In genomic region chr19:40798223-40798996, GRCh38 we compare ENCODE assay signal across 8 cellular contexts. TPM values are rescaled to one million over a fixed set of nuclear protein-coding genes. Genes with fewer than 3 reads are reported as not detected.
DNase-seq lines count a peak whose midpoint lies in the region; ATAC-seq, FAIRE-seq and TF ChIP-seq lines count a peak whose summit lies in the region.

No MANE protein-coding gene starts in this region.

- H3K4me3 ChIP-seq in H1 (ENCODE audit: extremely low read depth in 1 of 4, insufficient read depth in 2 of 4, low read depth in 3 of 4, low read length in 4 of 4) (peak overlapping the region; percentile 52 to 70 (median 64)), mesenchymal stem cell (ENCODE audit: insufficient read depth in 1 of 2, low read depth in 1 of 2, low read length in 2 of 2) (peak overlapping the region; percentile 28 to 82)

- H4K8ac ChIP-seq in H1 (ENCODE audit: extremely low read depth, insufficient read depth, low read length): peak overlapping the region; percentile 85; the same call in 1 of the 2 replicates
- H4K8ac ChIP-seq in mesenchymal stem cell (ENCODE audit: low read length): peak overlapping the region; percentile 87

- no peak overlapping the region for H3K23ac ChIP-seq in H1 (ENCODE audit: insufficient read length)
- no peak overlapping the region for H3K23ac ChIP-seq in mesenchymal stem cell (ENCODE audit: low read length in 2 of 2)

- FAIRE-seq in H1 (lab: Jason Lieb, UNC): peak; percentile 48

- TF ChIP-seq EP300 in H1 (IDR thresholded peaks at IDR 0.05; ENCODE audit: borderline replicate concordance in 1 of 2, low read depth in 2 of 2, low read length in 2 of 2): no peak

- H3K14ac ChIP-seq in H1 (ENCODE audit: insufficient read length) (no peak overlapping the region), mesenchymal stem cell (ENCODE audit: low read length in 2 of 2) (peak overlapping the region in 1 of 2 experiments; percentile 13)

- peak overlapping the region; percentile 56 to 69 (median 66) for H3K9ac ChIP-seq in H1 (replicated peaks in 1 of 4; ENCODE audit: extremely low read depth in 1 of 4, low read depth in 3 of 4, low read length in 3 of 4)
- H3K9ac ChIP-seq in mesenchymal stem cell (ENCODE audit: low read length): peak overlapping the region; percentile 93

- H2AFZ ChIP-seq in H1 (ENCODE audit: low read length) (peak overlapping the region; percentile 47; the same call in 1 of the 2 replicates), mesenchymal stem cell (ENCODE audit: low read depth, low read length) (no peak overlapping the region)

- WGBS in H1 (ENCODE audit: extremely low coverage in 1 of 2, insufficient coverage in 1 of 2, insufficient read length in 1 of 2, insufficient replicate concordance in 2 of 2, low coverage in 1 of 2, low lambda C conversion rate in 2 of 2, missing lambda C conversion rate in 1 of 2), 2 experiments: 3% methylated on average over 46 of the region's 53 CpGs; no CpG with 5 or more reads in 1 of the 2 experiments
- 1% methylated on average over 36 of the region's 53 CpGs for WGBS in mesenchymal stem cell

- H4K91ac ChIP-seq in H1 (replicated peaks; ENCODE audit: insufficient read length, low read length): peak overlapping the region; percentile 61
- H4K91ac ChIP-seq in mesenchymal stem cell (ENCODE audit: low read length): peak overlapping the region; percentile 85

- TF ChIP-seq POLR2A in H1 (IDR thresholded peaks at IDR 0.05; ENCODE audit: control extremely low read depth in 1 of 2, low read depth in 2 of 2, low read length in 2 of 2): peak; percentile 51 to 92

- H3K9me3 ChIP-seq in H1 (ENCODE audit: insufficient read depth in 2 of 2, low read depth in 1 of 2, low read length in 1 of 2): no peaks in the 10 kb centered on the region
- H3K9me3 ChIP-seq in mesenchymal stem cell (ENCODE audit: control insufficient read depth, low read length): no peaks in the 10 kb centered on the region

- H3K23me2 ChIP-seq in H1 (ENCODE audit: low read depth, low read length): peaks cover 6% of the 10 kb centered on the region

- H2BK120ac ChIP-seq in H1 (replicated peaks; ENCODE audit: low read depth, low read length) (no peak overlapping the region), mesenchymal stem cell (ENCODE audit: low read depth, low read length) (no peak overlapping the region)

- peaks cover 19 to 27% of the 10 kb centered on the region in 2 experiments for H4K20me1 ChIP-seq in H1 (replicated peaks in 1 of 2; ENCODE audit: control insufficient read depth in 1 of 2, insufficient read depth in 2 of 2, low read length in 2 of 2)

- peaks cover 14 to 41% of the 10 kb centered on the region in 2 experiments for H3K79me2 ChIP-seq in H1 (ENCODE audit: control insufficient read depth in 1 of 2, insufficient read depth in 2 of 2, low read length in 2 of 2)

- peaks cover 18% of the 10 kb centered on the region for H3K79me1 ChIP-seq in H1 (ENCODE audit: low read depth, low read length)
- H3K79me1 ChIP-seq in mesenchymal stem cell (replicated peaks; ENCODE audit: low read length, poor library complexity, severe bottlenecking): peaks cover 2% of the 10 kb centered on the region

- H2BK5ac ChIP-seq in H1 (ENCODE audit: low read depth, low read length) (peak overlapping the region; percentile 36), mesenchymal stem cell (ENCODE audit: low read depth, low read length, poor library complexity, severe bottlenecking) (no peak overlapping the region)

- H2BK20ac ChIP-seq in H1 (ENCODE audit: low read length): no peak overlapping the region

- H3K18ac ChIP-seq in H1 (ENCODE audit: extremely low read depth, low read length): peak overlapping the region; percentile 78; the same call in 1 of the 2 replicates
- peak overlapping the region; percentile 58 to 67 for H3K18ac ChIP-seq in mesenchymal stem cell (ENCODE audit: low read depth in 1 of 2, low read length in 2 of 2)

- POLR2A ChIA-PET in H1 (lab: Charles Lee; ENCODE audit: partially characterized antibody): interaction anchor here (0.5 to 15.7 kb wide), 24 partner anchors 9 to 1741 kb away, joined by 3 to 241 read pairs (median 6); partner anchors contain the start of genes ACTMAP, COQ8B, ITPKC and MIA

- H4K5ac ChIP-seq in H1 (ENCODE audit: insufficient read length, low read depth, low read length): peak overlapping the region; percentile 53

- DNase-seq in Caki2 (ENCODE audit: low read depth) (peak; percentile 100), HT1080 (ENCODE audit: low read depth) (peak; percentile 65), H1 (ENCODE audit: low read depth in 1 of 2, low spot score in 2 of 2) (peak; percentile 99 to 100), mesenchymal stem cell (peak; percentile 100)
- DNase-seq in NK-92 treated with Interleukin-12 subunit alpha and Interleukin-12 subunit beta, amount 100 ng/mL, for 24 hours (lab: John Stamatoyannopoulos, UW): peak; percentile 100
- DNase-seq in activated CD8-positive, alpha-beta memory T cell treated with anti-CD3 and anti-CD28 coated beads for 4 hours (ENCODE audit: low read depth in 2 of 2): peak; percentile 100
- DNase-seq in stimulated activated CD8-positive, alpha-beta memory T cell treated with anti-CD3 and anti-CD28 coated beads, Interleukin-12 subunit alpha, Interleukin-12 subunit beta, amount 100 ng/mL, for 24 hours (ENCODE audit: extremely low read depth): peak; percentile 100

- ATAC-seq in GM21360 (IDR thresholded peaks at IDR 0.05; ENCODE audit: unreplicated experiment): peak; percentile 29

- peak overlapping the region; percentile 79 for H3K27ac ChIP-seq in H1 (ENCODE audit: low read depth, low read length)
- H3K27ac ChIP-seq in mesenchymal stem cell (ENCODE audit: low read length, poor library complexity, severe bottlenecking): peak overlapping the region; percentile 91

- H3K4me1 ChIP-seq in H1 (replicated peaks in 1 of 4; ENCODE audit: control insufficient read depth in 3 of 4, insufficient read depth in 4 of 4, low read length in 3 of 4) (peaks cover 0 to 32% (median 19%) of the 10 kb centered on the region in 4 experiments; a peak in 6 of 7 replicates), mesenchymal stem cell (ENCODE audit: control insufficient read depth, insufficient read depth, low read depth, low read length) (peaks cover 36% of the 10 kb centered on the region)

- CTCF ChIA-PET in H1 (lab: Charles Lee; ENCODE audit: partially characterized antibody): interaction anchor here (0.6 to 4.0 kb wide), 13 partner anchors 8 to 204 kb away, joined by 3 to 29 read pairs (median 5); partner anchors contain the start of gene RAB4B

- H3K56ac ChIP-seq in H1 (replicated peaks; ENCODE audit: insufficient read length, low read depth, low read length): peak overlapping the region; percentile 3

- H3K27me3 ChIP-seq in H1 (replicated peaks in 1 of 4; ENCODE audit: control insufficient read depth in 3 of 4, extremely low read depth in 1 of 4, insufficient read depth in 3 of 4, low read length in 3 of 4) (no peaks in the 10 kb centered on the region), mesenchymal stem cell (ENCODE audit: control insufficient read depth in 1 of 2, insufficient read depth in 1 of 2, low read length in 2 of 2) (no peaks in the 10 kb centered on the region)

- in situ Hi-C loops in Caki2 (cut with HindIII; ENCODE audit: low pct_unique_long_range_greater_than_20kb, low sequenced_read_pairs): no loop called here

- H2BK12ac ChIP-seq in H1 (ENCODE audit: low read depth, low read length) (peak overlapping the region; percentile 18), mesenchymal stem cell (ENCODE audit: low read length in 2 of 2) (peak overlapping the region in 1 of 2 experiments; percentile 46)

- peak overlapping the region; percentile 36 to 74 for H3K4me2 ChIP-seq in H1 (ENCODE audit: insufficient read depth in 1 of 2, low read depth in 2 of 2, low read length in 2 of 2)
- H3K4me2 ChIP-seq in mesenchymal stem cell (ENCODE audit: low read length, poor library complexity, severe bottlenecking): peak overlapping the region; percentile 40

- TF ChIP-seq RAD21 in H1 (IDR thresholded peaks at IDR 0.05 in 1 of 2, conservative IDR thresholded peaks at IDR 0.05 in 1 of 2; ENCODE audit: low read depth in 2 of 2, low read length in 2 of 2): peak; percentile 45 to 52

- H2BK15ac ChIP-seq in H1 (ENCODE audit: low read length) (no peak overlapping the region), mesenchymal stem cell (ENCODE audit: low read depth, poor library complexity, severe bottlenecking) (no peak overlapping the region)

- H3K4ac ChIP-seq in H1 (replicated peaks; ENCODE audit: insufficient read length, low read depth, low read length) (no peak overlapping the region), mesenchymal stem cell (ENCODE audit: low read depth in 1 of 2, low read length in 2 of 2) (peak overlapping the region in 1 of 2 experiments; percentile 27)

- TF ChIP-seq CTCF in H1 (IDR thresholded peaks at IDR 0.05; ENCODE audit: control extremely low read depth in 1 of 3, insufficient read depth in 1 of 3, low read depth in 1 of 3, low read length in 3 of 3): peak; percentile 51 to 84 (median 59); a peak in 3 of 4 replicates

- H2AK5ac ChIP-seq in H1 (ENCODE audit: low read depth, low read length) (no peak overlapping the region), mesenchymal stem cell (ENCODE audit: low read length, severe bottlenecking) (no peak overlapping the region)

- H3K36me3 ChIP-seq in H1 (ENCODE audit: control insufficient read depth in 2 of 4, insufficient read depth in 4 of 4, low read length in 3 of 4) (peaks cover 3 to 28% (median 6%) of the 10 kb centered on the region in 4 experiments; a peak in 6 of 8 replicates), mesenchymal stem cell (ENCODE audit: control insufficient read depth in 1 of 2, insufficient read depth in 2 of 2, low read depth in 1 of 2, low read length in 2 of 2) (peaks cover 30 to 44% of the 10 kb centered on the region in 2 experiments)

RNA-seq across cellular contexts. Expression of gene EGLN2, which starts 0.6 kb away (rescaled TPM):
- 98.8 and 138 TPM in 2 replicates for total RNA-seq in Caki2 (2014; rRNA removed; shearing (Covaris generic); ENCODE audit: low replicate concordance)
- total RNA-seq in HT1080 (2014; rRNA removed; shearing (Covaris generic)): 107 and 117 TPM in 2 replicates
- 41.9 and 49.3 TPM in 2 replicates for polyA plus RNA-seq in HT1080 (2015; cell fraction: cytosol; rRNA removed)
- 49.8 and 51.6 TPM in 2 replicates for polyA plus RNA-seq in HT1080 (2015; cell fraction: nucleus; rRNA removed)
- total RNA-seq in H1 (2021; fragmentation: NEBNext Ultra II Directional; extraction: Animal tissue kit (Norgen Biotek cat#: 25700)): 101 and 103 TPM in 2 replicates
- polyA plus RNA-seq in H1 (2011; rRNA removed): 86.9 and 101 TPM in 2 replicates
- 92.3 TPM for polyA plus RNA-seq in H1 (2011; cell fraction: cytosol; rRNA removed)
- 115 TPM for polyA plus RNA-seq in H1 (2011; cell fraction: nucleus; rRNA removed)
- polyA plus RNA-seq in H1 (2012, experiment 1 of 2): 67.8 to 136 TPM (median 115 TPM) in 4 replicates
- 88.1 TPM for polyA plus RNA-seq in H1 (2012, experiment 2 of 2)
- 71.6 TPM for polyA plus RNA-seq in H1 (2013, experiment 1 of 2)
- polyA plus RNA-seq in H1 (2013, experiment 2 of 2): 70.0 TPM
- 53.1 and 75.3 TPM in 2 replicates for polyA minus RNA-seq in H1 (2011; rRNA and poly(A)+ RNA removed)
- 54.2 TPM for polyA minus RNA-seq in H1 (2011; cell fraction: cytosol; rRNA and poly(A)+ RNA removed)
- polyA minus RNA-seq in H1 (2011; cell fraction: nucleus; rRNA and poly(A)+ RNA removed): 66.5 TPM
- 77.6 TPM for polyA plus RNA-seq in mesenchymal stem cell (2013, experiment 1 of 2)
- polyA plus RNA-seq in mesenchymal stem cell (2013, experiment 2 of 2): 79.5 TPM

RNA-seq across cellular contexts. Expression of gene RAB4B, which starts 20.4 kb away (rescaled TPM):
- total RNA-seq in Caki2 (2014; rRNA removed; shearing (Covaris generic); ENCODE audit: low replicate concordance): 62.7 and 79.7 TPM in 2 replicates
- total RNA-seq in HT1080 (2014; rRNA removed; shearing (Covaris generic)): 9.2 and 10.6 TPM in 2 replicates
- polyA plus RNA-seq in HT1080 (2015; cell fraction: cytosol; rRNA removed): 21.0 and 24.4 TPM in 2 replicates
- polyA plus RNA-seq in HT1080 (2015; cell fraction: nucleus; rRNA removed): 17.4 and 18.9 TPM in 2 replicates
- 15.8 and 15.9 TPM in 2 replicates for total RNA-seq in H1 (2021; fragmentation: NEBNext Ultra II Directional; extraction: Animal tissue kit (Norgen Biotek cat#: 25700))
- polyA plus RNA-seq in H1 (2011; rRNA removed): 28.6 and 42.1 TPM in 2 replicates
- polyA plus RNA-seq in H1 (2011; cell fraction: cytosol; rRNA removed): 29.6 TPM
- 33.6 TPM for polyA plus RNA-seq in H1 (2011; cell fraction: nucleus; rRNA removed)
- polyA plus RNA-seq in H1 (2012, experiment 1 of 2): 9.8 to 26.8 TPM (median 21.5 TPM) in 4 replicates
- polyA plus RNA-seq in H1 (2012, experiment 2 of 2): 21.1 TPM
- polyA plus RNA-seq in H1 (2013, experiment 1 of 2): 11.6 TPM
- polyA plus RNA-seq in H1 (2013, experiment 2 of 2): 13.2 TPM
- 7.0 and 9.0 TPM in 2 replicates for polyA minus RNA-seq in H1 (2011; rRNA and poly(A)+ RNA removed)
- polyA minus RNA-seq in H1 (2011; cell fraction: cytosol; rRNA and poly(A)+ RNA removed): 8.1 TPM
- 4.1 TPM for polyA minus RNA-seq in H1 (2011; cell fraction: nucleus; rRNA and poly(A)+ RNA removed)
- 17.4 TPM for polyA plus RNA-seq in mesenchymal stem cell (2013, experiment 1 of 2)
- 16.7 TPM for polyA plus RNA-seq in mesenchymal stem cell (2013, experiment 2 of 2)

RNA-seq across cellular contexts. Expression of gene MIA, which starts 23.1 kb away (rescaled TPM):
- not detected in 2 replicates for total RNA-seq in Caki2 (2014; rRNA removed; shearing (Covaris generic); ENCODE audit: low replicate concordance)
- total RNA-seq in HT1080 (2014; rRNA removed; shearing (Covaris generic)): 6.7 and 9.5 TPM in 2 replicates
- 5.2 and 5.9 TPM in 2 replicates for polyA plus RNA-seq in HT1080 (2015; cell fraction: cytosol; rRNA removed)
- 1.6 and 6.2 TPM in 2 replicates for polyA plus RNA-seq in HT1080 (2015; cell fraction: nucleus; rRNA removed)
- not detected in 2 replicates for total RNA-seq in H1 (2021; fragmentation: NEBNext Ultra II Directional; extraction: Animal tissue kit (Norgen Biotek cat#: 25700))
- not detected in 2 replicates for polyA plus RNA-seq in H1 (2011; rRNA removed)
- polyA plus RNA-seq in H1 (2011; cell fraction: cytosol; rRNA removed): not detected
- polyA plus RNA-seq in H1 (2011; cell fraction: nucleus; rRNA removed): 1.3 TPM
- 0.56 TPM in 1 of 4 replicates, not detected in the others for polyA plus RNA-seq in H1 (2012, experiment 1 of 2)
- not detected for polyA plus RNA-seq in H1 (2012, experiment 2 of 2)
- polyA plus RNA-seq in H1 (2013, experiment 1 of 2): 0.26 TPM
- polyA plus RNA-seq in H1 (2013, experiment 2 of 2): 0.11 TPM
- polyA minus RNA-seq in H1 (2011; rRNA and poly(A)+ RNA removed): not detected in 2 replicates
- not detected for polyA minus RNA-seq in H1 (2011; cell fraction: cytosol; rRNA and poly(A)+ RNA removed)
- not detected for polyA minus RNA-seq in H1 (2011; cell fraction: nucleus; rRNA and poly(A)+ RNA removed)
- not detected for polyA plus RNA-seq in mesenchymal stem cell (2013, experiment 1 of 2)
- not detected for polyA plus RNA-seq in mesenchymal stem cell (2013, experiment 2 of 2)

RNA-seq across cellular contexts. Expression of gene SNRPA, which starts 47.4 kb away (rescaled TPM):
- total RNA-seq in Caki2 (2014; rRNA removed; shearing (Covaris generic); ENCODE audit: low replicate concordance): 51.1 and 64.3 TPM in 2 replicates
- total RNA-seq in HT1080 (2014; rRNA removed; shearing (Covaris generic)): 257 and 375 TPM in 2 replicates
- 162 and 191 TPM in 2 replicates for polyA plus RNA-seq in HT1080 (2015; cell fraction: cytosol; rRNA removed)
- 169 and 192 TPM in 2 replicates for polyA plus RNA-seq in HT1080 (2015; cell fraction: nucleus; rRNA removed)
- 201 and 220 TPM in 2 replicates for total RNA-seq in H1 (2021; fragmentation: NEBNext Ultra II Directional; extraction: Animal tissue kit (Norgen Biotek cat#: 25700))
- polyA plus RNA-seq in H1 (2011; rRNA removed): 202 and 283 TPM in 2 replicates
- polyA plus RNA-seq in H1 (2011; cell fraction: cytosol; rRNA removed): 244 TPM
- 580 TPM for polyA plus RNA-seq in H1 (2011; cell fraction: nucleus; rRNA removed)
- polyA plus RNA-seq in H1 (2012, experiment 1 of 2): 183 to 289 TPM (median 274 TPM) in 4 replicates
- 187 TPM for polyA plus RNA-seq in H1 (2012, experiment 2 of 2)
- 254 TPM for polyA plus RNA-seq in H1 (2013, experiment 1 of 2)
- polyA plus RNA-seq in H1 (2013, experiment 2 of 2): 247 TPM
- 310 and 364 TPM in 2 replicates for polyA minus RNA-seq in H1 (2011; rRNA and poly(A)+ RNA removed)
- polyA minus RNA-seq in H1 (2011; cell fraction: cytosol; rRNA and poly(A)+ RNA removed): 247 TPM
- 135 TPM for polyA minus RNA-seq in H1 (2011; cell fraction: nucleus; rRNA and poly(A)+ RNA removed)
- polyA plus RNA-seq in mesenchymal stem cell (2013, experiment 1 of 2): 62.8 TPM
- polyA plus RNA-seq in mesenchymal stem cell (2013, experiment 2 of 2): 61.8 TPM

RNA-seq across cellular contexts. Expression of gene ACTMAP, which starts 48.1 kb away (rescaled TPM):
- 3.3 and 5.2 TPM in 2 replicates for total RNA-seq in Caki2 (2014; rRNA removed; shearing (Covaris generic); ENCODE audit: low replicate concordance)
- 0.97 and 1.6 TPM in 2 replicates for total RNA-seq in HT1080 (2014; rRNA removed; shearing (Covaris generic))
- polyA plus RNA-seq in HT1080 (2015; cell fraction: cytosol; rRNA removed): 16.9 and 18.2 TPM in 2 replicates
- polyA plus RNA-seq in HT1080 (2015; cell fraction: nucleus; rRNA removed): 21.8 and 26.5 TPM in 2 replicates
- 24.8 and 26.5 TPM in 2 replicates for total RNA-seq in H1 (2021; fragmentation: NEBNext Ultra II Directional; extraction: Animal tissue kit (Norgen Biotek cat#: 25700))
- 24.1 and 30.3 TPM in 2 replicates for polyA plus RNA-seq in H1 (2011; rRNA removed)
- 15.6 TPM for polyA plus RNA-seq in H1 (2011; cell fraction: cytosol; rRNA removed)
- 50.3 TPM for polyA plus RNA-seq in H1 (2011; cell fraction: nucleus; rRNA removed)
- 25.7 to 38.2 TPM (median 32.4 TPM) in 4 replicates for polyA plus RNA-seq in H1 (2012, experiment 1 of 2)
- 21.4 TPM for polyA plus RNA-seq in H1 (2012, experiment 2 of 2)
- polyA plus RNA-seq in H1 (2013, experiment 1 of 2): 16.8 TPM
- 15.6 TPM for polyA plus RNA-seq in H1 (2013, experiment 2 of 2)
- polyA minus RNA-seq in H1 (2011; rRNA and poly(A)+ RNA removed): 10.9 and 13.6 TPM in 2 replicates
- polyA minus RNA-seq in H1 (2011; cell fraction: cytosol; rRNA and poly(A)+ RNA removed): 18.9 TPM
- 10.9 TPM for polyA minus RNA-seq in H1 (2011; cell fraction: nucleus; rRNA and poly(A)+ RNA removed)
- 5.2 TPM for polyA plus RNA-seq in mesenchymal stem cell (2013, experiment 1 of 2)
- polyA plus RNA-seq in mesenchymal stem cell (2013, experiment 2 of 2): 5.4 TPM

Comparison
In these comparisons a context has a peak if more than half of its experiments do, and no peak if none do; other contexts are left out.
1. Peak in every context shown above with its lines: DNase-seq, ATAC-seq, H3K4me3 ChIP-seq and H3K27ac ChIP-seq.